1 cellular context compared by ENCODE assay signal in the genomic region with DNA sequence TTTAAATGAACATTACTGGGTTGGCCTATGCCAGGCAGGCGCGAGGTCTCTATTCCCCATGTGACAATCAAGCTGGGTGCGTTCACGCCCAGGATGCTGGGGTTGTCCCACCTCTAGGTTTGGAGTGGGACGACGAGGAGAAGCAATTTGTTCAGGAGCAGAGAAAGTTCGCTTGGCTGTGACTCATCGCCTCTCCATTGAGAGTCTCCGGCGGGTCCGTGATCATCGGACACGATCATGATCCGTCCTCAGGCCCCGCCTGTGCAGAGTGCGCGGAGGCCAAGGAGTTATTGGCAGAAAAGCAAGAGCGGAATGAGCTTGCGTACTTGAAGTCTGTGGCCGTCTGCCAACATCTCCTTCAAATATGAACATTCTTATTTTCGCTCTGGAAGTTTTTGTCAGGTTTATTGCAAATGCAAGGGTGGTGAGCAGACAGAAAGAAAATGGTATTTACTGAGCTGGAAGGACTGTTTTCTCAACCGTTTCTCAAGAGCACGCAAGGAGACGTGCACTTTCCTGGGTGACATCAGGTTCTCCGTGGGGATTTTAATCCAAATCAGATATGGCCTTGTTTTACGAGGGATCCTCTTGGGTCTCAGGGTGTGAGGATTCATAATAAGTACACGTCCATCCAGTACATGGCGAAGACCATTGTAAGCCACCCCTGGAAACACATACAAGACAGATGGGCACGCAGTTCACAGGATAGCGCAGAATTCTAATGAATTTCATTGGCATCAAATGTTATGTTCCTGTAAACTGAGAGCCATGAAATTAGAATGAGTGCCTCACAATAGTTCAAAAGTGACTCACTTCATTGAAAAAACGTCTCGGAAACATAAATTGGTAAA.
A peak's percentile ranks its signal among the peaks of the same experiment; 100 is the strongest.
TF ChIP-seq lines count a peak whose summit lies in the region.

No MANE protein-coding gene starts in this region.

TF ChIP-seq in HEK293, 187 proteins besides CTCF, POLR2A, EP300 and RAD21 (continued from another document and continues in another):
- TF ChIP-seq, protein P1, sequence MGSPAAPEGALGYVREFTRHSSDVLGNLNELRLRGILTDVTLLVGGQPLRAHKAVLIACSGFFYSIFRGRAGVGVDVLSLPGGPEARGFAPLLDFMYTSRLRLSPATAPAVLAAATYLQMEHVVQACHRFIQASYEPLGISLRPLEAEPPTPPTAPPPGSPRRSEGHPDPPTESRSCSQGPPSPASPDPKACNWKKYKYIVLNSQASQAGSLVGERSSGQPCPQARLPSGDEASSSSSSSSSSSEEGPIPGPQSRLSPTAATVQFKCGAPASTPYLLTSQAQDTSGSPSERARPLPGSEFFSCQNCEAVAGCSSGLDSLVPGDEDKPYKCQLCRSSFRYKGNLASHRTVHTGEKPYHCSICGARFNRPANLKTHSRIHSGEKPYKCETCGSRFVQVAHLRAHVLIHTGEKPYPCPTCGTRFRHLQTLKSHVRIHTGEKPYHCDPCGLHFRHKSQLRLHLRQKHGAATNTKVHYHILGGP (tag by site-specific recombination; IDR thresholded peaks at IDR 0.05): no peak
- no peak for TF ChIP-seq ZNF169 (tag by site-specific recombination; IDR thresholded peaks at IDR 0.05)
- no peak for TF ChIP-seq ZNF391 (tag by site-specific recombination; IDR thresholded peaks at IDR 0.05; ENCODE audit: borderline replicate concordance, low read depth)
- no peak for TF ChIP-seq ZNF521 (tag by site-specific recombination; IDR thresholded peaks at IDR 0.05)
- TF ChIP-seq ZIC2 (tag by site-specific recombination; IDR thresholded peaks at IDR 0.05): 0 out of 2 replicates have a peak, but pooled peaks have one; percentile 14
- peak; percentile 56; the same call in 1 of the 2 replicates for TF ChIP-seq ZEB2 (tag by site-specific recombination; IDR thresholded peaks at IDR 0.05)
- TF ChIP-seq ZNF350 (tag by site-specific recombination; IDR thresholded peaks at IDR 0.05): no peak
- no peak for TF ChIP-seq ZNF501 (tag by site-specific recombination; IDR thresholded peaks at IDR 0.05)
- peak; percentile 60 for TF ChIP-seq SP2 (tag by site-specific recombination; IDR thresholded peaks at IDR 0.05)
- no peak for TF ChIP-seq ZNF16 (tag by site-specific recombination; IDR thresholded peaks at IDR 0.05; ENCODE audit: low read depth)
- no peak for TF ChIP-seq ZNF202 (tag by site-specific recombination; IDR thresholded peaks at IDR 0.05; ENCODE audit: borderline replicate concordance)
- TF ChIP-seq, protein P2, sequence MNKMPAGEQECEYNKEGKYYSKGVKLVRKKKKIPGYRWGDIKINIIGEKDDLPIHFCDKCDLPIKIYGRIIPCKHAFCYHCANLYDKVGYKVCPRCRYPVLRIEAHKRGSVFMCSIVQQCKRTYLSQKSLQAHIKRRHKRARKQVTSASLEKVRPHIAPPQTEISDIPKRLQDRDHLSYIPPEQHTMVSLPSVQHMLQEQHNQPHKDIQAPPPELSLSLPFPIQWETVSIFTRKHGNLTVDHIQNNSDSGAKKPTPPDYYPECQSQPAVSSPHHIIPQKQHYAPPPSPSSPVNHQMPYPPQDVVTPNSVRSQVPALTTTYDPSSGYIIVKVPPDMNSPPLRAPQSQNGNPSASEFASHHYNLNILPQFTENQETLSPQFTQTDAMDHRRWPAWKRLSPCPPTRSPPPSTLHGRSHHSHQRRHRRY (tag by site-specific recombination; IDR thresholded peaks at IDR 0.05): no peak
- no peak for TF ChIP-seq ZNF776 (tag by site-specific recombination; IDR thresholded peaks at IDR 0.05; ENCODE audit: borderline replicate concordance)
- no peak for TF ChIP-seq ZBTB1 (tag by site-specific recombination; IDR thresholded peaks at IDR 0.05)
- no peak for TF ChIP-seq ZFP3 (tag by site-specific recombination; IDR thresholded peaks at IDR 0.05; ENCODE audit: low read depth)
- TF ChIP-seq, protein P3, sequence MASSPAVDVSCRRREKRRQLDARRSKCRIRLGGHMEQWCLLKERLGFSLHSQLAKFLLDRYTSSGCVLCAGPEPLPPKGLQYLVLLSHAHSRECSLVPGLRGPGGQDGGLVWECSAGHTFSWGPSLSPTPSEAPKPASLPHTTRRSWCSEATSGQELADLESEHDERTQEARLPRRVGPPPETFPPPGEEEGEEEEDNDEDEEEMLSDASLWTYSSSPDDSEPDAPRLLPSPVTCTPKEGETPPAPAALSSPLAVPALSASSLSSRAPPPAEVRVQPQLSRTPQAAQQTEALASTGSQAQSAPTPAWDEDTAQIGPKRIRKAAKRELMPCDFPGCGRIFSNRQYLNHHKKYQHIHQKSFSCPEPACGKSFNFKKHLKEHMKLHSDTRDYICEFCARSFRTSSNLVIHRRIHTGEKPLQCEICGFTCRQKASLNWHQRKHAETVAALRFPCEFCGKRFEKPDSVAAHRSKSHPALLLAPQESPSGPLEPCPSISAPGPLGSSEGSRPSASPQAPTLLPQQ (tag by site-specific recombination; IDR thresholded peaks at IDR 0.05): no peak
- TF ChIP-seq ZNF777 (tag by site-specific recombination; IDR thresholded peaks at IDR 0.05; ENCODE audit: borderline replicate concordance): no peak
- TF ChIP-seq ZNF274 (IDR thresholded peaks at IDR 0.05; ENCODE audit: low read length): no peak
- no peak for TF ChIP-seq ZNF274 (tag by site-specific recombination; IDR thresholded peaks at IDR 0.05; ENCODE audit: borderline replicate concordance)
- no peak for TF ChIP-seq ZNF560 (tag by site-specific recombination; IDR thresholded peaks at IDR 0.05; ENCODE audit: borderline replicate concordance)
- TF ChIP-seq, protein P4, sequence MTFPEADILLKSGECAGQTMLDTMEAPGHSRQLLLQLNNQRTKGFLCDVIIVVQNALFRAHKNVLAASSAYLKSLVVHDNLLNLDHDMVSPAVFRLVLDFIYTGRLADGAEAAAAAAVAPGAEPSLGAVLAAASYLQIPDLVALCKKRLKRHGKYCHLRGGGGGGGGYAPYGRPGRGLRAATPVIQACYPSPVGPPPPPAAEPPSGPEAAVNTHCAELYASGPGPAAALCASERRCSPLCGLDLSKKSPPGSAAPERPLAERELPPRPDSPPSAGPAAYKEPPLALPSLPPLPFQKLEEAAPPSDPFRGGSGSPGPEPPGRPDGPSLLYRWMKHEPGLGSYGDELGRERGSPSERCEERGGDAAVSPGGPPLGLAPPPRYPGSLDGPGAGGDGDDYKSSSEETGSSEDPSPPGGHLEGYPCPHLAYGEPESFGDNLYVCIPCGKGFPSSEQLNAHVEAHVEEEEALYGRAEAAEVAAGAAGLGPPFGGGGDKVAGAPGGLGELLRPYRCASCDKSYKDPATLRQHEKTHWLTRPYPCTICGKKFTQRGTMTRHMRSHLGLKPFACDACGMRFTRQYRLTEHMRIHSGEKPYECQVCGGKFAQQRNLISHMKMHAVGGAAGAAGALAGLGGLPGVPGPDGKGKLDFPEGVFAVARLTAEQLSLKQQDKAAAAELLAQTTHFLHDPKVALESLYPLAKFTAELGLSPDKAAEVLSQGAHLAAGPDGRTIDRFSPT (tag by site-specific recombination; IDR thresholded peaks at IDR 0.05): no peak
- no peak for TF ChIP-seq KLF1 (tag by site-specific recombination; IDR thresholded peaks at IDR 0.05)
- TF ChIP-seq ZXDB (tag by site-specific recombination; IDR thresholded peaks at IDR 0.05): no peak
- TF ChIP-seq PRDM1 (tag by site-specific recombination; IDR thresholded peaks at IDR 0.05): peak; percentile 84
- TF ChIP-seq, protein P5, sequence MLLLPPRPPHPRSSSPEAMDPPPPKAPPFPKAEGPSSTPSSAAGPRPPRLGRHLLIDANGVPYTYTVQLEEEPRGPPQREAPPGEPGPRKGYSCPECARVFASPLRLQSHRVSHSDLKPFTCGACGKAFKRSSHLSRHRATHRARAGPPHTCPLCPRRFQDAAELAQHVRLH (tag by site-specific recombination; IDR thresholded peaks at IDR 0.05): no peak
- no peak for TF ChIP-seq ZNF621 (tag by site-specific recombination; IDR thresholded peaks at IDR 0.05)
- no peak for TF ChIP-seq GLIS1 (tag by site-specific recombination; IDR thresholded peaks at IDR 0.05)
- TF ChIP-seq ZNF654 (tag by site-specific recombination; IDR thresholded peaks at IDR 0.05; ENCODE audit: low read depth): 0 out of 2 replicates have a peak, but pooled peaks have one; percentile 1
- TF ChIP-seq KLF9 (tag by site-specific recombination; IDR thresholded peaks at IDR 0.05; ENCODE audit: low read depth): no peak
- TF ChIP-seq, protein P6, sequence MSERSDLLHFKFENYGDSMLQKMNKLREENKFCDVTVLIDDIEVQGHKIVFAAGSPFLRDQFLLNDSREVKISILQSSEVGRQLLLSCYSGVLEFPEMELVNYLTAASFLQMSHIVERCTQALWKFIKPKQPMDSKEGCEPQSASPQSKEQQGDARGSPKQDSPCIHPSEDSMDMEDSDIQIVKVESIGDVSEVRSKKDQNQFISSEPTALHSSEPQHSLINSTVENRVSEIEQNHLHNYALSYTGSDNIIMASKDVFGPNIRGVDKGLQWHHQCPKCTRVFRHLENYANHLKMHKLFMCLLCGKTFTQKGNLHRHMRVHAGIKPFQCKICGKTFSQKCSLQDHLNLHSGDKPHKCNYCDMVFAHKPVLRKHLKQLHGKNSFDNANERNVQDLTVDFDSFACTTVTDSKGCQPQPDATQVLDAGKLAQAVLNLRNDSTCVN (tag by site-specific recombination; optimal IDR thresholded peaks at IDR 0.05): peak; percentile 39
- no peak for TF ChIP-seq ZNF837 (tag by site-specific recombination; IDR thresholded peaks at IDR 0.05)
- TF ChIP-seq ZNF132 (tag by site-specific recombination; IDR thresholded peaks at IDR 0.05; ENCODE audit: borderline replicate concordance): no peak
- TF ChIP-seq YY2 (tag by site-specific recombination; IDR thresholded peaks at IDR 0.05): no peak
- TF ChIP-seq ZNF221 (tag by site-specific recombination; IDR thresholded peaks at IDR 0.05; ENCODE audit: borderline replicate concordance): no peak
- no peak for TF ChIP-seq ZNF174 (tag by site-specific recombination; IDR thresholded peaks at IDR 0.05)
- TF ChIP-seq ZNF423 (tag by site-specific recombination; IDR thresholded peaks at IDR 0.05): no peak
- no peak for TF ChIP-seq ZNF768 (tag by site-specific recombination; IDR thresholded peaks at IDR 0.05)
- no peak for TF ChIP-seq ZNF792 (tag by site-specific recombination; IDR thresholded peaks at IDR 0.05)
- TF ChIP-seq, protein P7, sequence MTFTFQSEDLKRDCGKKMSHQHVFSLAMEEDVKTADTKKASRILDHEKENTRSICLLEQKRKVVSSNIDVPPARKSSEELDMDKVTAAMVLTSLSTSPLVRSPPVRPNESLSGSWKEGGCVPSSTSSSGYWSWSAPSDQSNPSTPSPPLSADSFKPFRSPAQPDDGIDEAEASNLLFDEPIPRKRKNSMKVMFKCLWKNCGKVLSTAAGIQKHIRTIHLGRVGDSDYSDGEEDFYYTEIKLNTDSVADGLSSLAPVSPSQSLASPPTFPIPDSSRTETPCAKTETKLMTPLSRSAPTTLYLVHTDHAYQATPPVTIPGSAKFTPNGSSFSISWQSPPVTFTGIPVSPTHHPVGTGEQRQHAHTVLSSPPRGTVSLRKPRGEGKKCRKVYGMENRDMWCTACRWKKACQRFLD (tag by site-specific recombination; IDR thresholded peaks at IDR 0.05): no peak
- TF ChIP-seq, protein P8, sequence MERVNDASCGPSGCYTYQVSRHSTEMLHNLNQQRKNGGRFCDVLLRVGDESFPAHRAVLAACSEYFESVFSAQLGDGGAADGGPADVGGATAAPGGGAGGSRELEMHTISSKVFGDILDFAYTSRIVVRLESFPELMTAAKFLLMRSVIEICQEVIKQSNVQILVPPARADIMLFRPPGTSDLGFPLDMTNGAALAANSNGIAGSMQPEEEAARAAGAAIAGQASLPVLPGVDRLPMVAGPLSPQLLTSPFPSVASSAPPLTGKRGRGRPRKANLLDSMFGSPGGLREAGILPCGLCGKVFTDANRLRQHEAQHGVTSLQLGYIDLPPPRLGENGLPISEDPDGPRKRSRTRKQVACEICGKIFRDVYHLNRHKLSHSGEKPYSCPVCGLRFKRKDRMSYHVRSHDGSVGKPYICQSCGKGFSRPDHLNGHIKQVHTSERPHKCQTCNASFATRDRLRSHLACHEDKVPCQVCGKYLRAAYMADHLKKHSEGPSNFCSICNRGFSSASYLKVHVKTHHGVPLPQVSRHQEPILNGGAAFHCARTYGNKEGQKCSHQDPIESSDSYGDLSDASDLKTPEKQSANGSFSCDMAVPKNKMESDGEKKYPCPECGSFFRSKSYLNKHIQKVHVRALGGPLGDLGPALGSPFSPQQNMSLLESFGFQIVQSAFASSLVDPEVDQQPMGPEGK (tag by site-specific recombination; IDR thresholded peaks at IDR 0.05): no peak
- TF ChIP-seq, protein P9, sequence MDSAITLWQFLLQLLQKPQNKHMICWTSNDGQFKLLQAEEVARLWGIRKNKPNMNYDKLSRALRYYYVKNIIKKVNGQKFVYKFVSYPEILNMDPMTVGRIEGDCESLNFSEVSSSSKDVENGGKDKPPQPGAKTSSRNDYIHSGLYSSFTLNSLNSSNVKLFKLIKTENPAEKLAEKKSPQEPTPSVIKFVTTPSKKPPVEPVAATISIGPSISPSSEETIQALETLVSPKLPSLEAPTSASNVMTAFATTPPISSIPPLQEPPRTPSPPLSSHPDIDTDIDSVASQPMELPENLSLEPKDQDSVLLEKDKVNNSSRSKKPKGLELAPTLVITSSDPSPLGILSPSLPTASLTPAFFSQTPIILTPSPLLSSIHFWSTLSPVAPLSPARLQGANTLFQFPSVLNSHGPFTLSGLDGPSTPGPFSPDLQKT (IDR thresholded peaks at IDR 0.05; ENCODE audit: borderline replicate concordance, low read depth, low read length): no peak
- no peak for TF ChIP-seq ZNF426 (tag by site-specific recombination; IDR thresholded peaks at IDR 0.05)
- no peak for TF ChIP-seq ZNF843 (tag by site-specific recombination; IDR thresholded peaks at IDR 0.05)
- no peak for TF ChIP-seq ZNF548 (tag by site-specific recombination; IDR thresholded peaks at IDR 0.05)
- TF ChIP-seq, protein P10, sequence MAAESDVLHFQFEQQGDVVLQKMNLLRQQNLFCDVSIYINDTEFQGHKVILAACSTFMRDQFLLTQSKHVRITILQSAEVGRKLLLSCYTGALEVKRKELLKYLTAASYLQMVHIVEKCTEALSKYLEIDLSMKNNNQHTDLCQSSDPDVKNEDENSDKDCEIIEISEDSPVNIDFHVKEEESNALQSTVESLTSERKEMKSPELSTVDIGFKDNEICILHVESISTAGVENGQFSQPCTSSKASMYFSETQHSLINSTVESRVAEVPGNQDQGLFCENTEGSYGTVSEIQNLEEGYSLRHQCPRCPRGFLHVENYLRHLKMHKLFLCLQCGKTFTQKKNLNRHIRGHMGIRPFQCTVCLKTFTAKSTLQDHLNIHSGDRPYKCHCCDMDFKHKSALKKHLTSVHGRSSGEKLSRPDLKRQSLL (tag by site-specific recombination; IDR thresholded peaks at IDR 0.05): no peak
